8 cellular contexts compared by ENCODE assay signal in genomic region chr17:82320956-82321927, GRCh38. TPM values are rescaled to one million over a fixed set of nuclear protein-coding genes. Genes with fewer than 3 reads are reported as not detected.
DNase-seq lines count a peak whose midpoint lies in the region; ATAC-seq and TF ChIP-seq lines count a peak whose summit lies in the region.

No MANE protein-coding gene starts in this region.

- H3K9me3 ChIP-seq in Peyer's patch (no peaks in the 10 kb centered on the region), right cardiac atrium (ENCODE audit: control insufficient read depth, low read length) (no peaks in the 10 kb centered on the region)

- WGBS in right cardiac atrium = 44% methylated on average over 65 of the region's 65 CpGs

- H3K36me3 ChIP-seq in Peyer's patch = no peaks in the 10 kb centered on the region

- intact Hi-C loops in right cardiac atrium (cut with DNase I) = loop anchor here (2.0 to 10.0 kb wide), 5 partner anchors 84 to 116 kb away; no protein-coding TSS in a partner anchor

- TF ChIP-seq CTCF in GM10266 (IDR thresholded peaks at IDR 0.05; ENCODE audit: control insufficient read depth, insufficient read depth, low read depth, missing control alignments) (peak; percentile 83), Peyer's patch (IDR thresholded peaks at IDR 0.05) (peak; percentile 90 to 98 (median 94))

- H3K4me1 ChIP-seq in Peyer's patch (peaks cover 0 to 36% (median 5%) of the 10 kb centered on the region in 4 donors), right cardiac atrium (ENCODE audit: control insufficient read depth, insufficient read depth, low read length) (no peaks in the 10 kb centered on the region)

- peak overlapping the region in 1 of 4 donors; percentile 57 for H3K27ac ChIP-seq in Peyer's patch
- H3K27ac ChIP-seq in right cardiac atrium (ENCODE audit: low read length) = no peak overlapping the region

- ATAC-seq in right cardiac atrium (peak; percentile 17 to 48), GM21528 (IDR thresholded peaks at IDR 0.05; ENCODE audit: low FRiP score, unreplicated experiment) (no peak), HG03135 (IDR thresholded peaks at IDR 0.05; ENCODE audit: unreplicated experiment) (no peak)

- no peaks in the 10 kb centered on the region for H3K27me3 ChIP-seq in Peyer's patch
- no peaks in the 10 kb centered on the region for H3K27me3 ChIP-seq in right cardiac atrium (ENCODE audit: control insufficient read depth, insufficient read depth)

- no peak for TF ChIP-seq POLR2A in Peyer's patch (IDR thresholded peaks at IDR 0.05)

- H3K4me3 ChIP-seq in Peyer's patch (peak overlapping the region in 2 of 4 donors; percentile 37 to 39), right cardiac atrium (ENCODE audit: low read length) (no peak overlapping the region)

- DNase-seq in GM10266 (ENCODE audit: extremely low spot score) (peak; percentile 90), Peyer's patch (peak in 1 of 3 donors; percentile 40), activated gamma-delta T cell treated with Interleukin-2 at 50 U/mL for 16 hours (peak; percentile 59), right cardiac atrium (peak in 2 of 3 donors; percentile 73 to 78), OCI-M2 (lab: John Stamatoyannopoulos, UW; ENCODE audit: unreplicated experiment) (no peak)
- DNase-seq in stimulated activated CD4-positive, alpha-beta T cell treated with anti-CD3 and anti-CD28 coated beads, Interleukin-4, amount 100 ng/mL, for 48 hours (ENCODE audit: low read depth in 2 of 2) = peak; percentile 67 to 75

RNA-seq across cellular contexts. Expression of gene CD7, which starts 3.8 kb away (rescaled TPM):
- 10 to 100 TPM in 3 of 4 donors, not detected in 1; 11.6 to 15.4 (median 15.2) TPM for total RNA-seq in Peyer's patch
- 1 to 10 TPM in 2 of 4 donors, under 1 TPM in 2; 0.31 to 1.4 (median 0.80) TPM for total RNA-seq in right cardiac atrium
- polyA plus RNA-seq in right cardiac atrium = 0.45 TPM

RNA-seq across cellular contexts. Expression of gene SECTM1, which starts 12.3 kb away (rescaled TPM):
- total RNA-seq in Peyer's patch (100 to 1,000 TPM in 2 of 4 donors, 10 to 100 TPM in 2; 10.7 to 258 (median 94.5) TPM), right cardiac atrium (1 to 10 TPM; 2.8 to 5.7 (median 3.3) TPM)
- 2.5 TPM for polyA plus RNA-seq in right cardiac atrium

RNA-seq across cellular contexts. Expression of gene TEX19, which starts 37.8 kb away (rescaled TPM):
- total RNA-seq in Peyer's patch (not detected), right cardiac atrium (not detected)
- not detected for polyA plus RNA-seq in right cardiac atrium

RNA-seq across cellular contexts. Expression of gene CSNK1D, which starts 47.7 kb away (rescaled TPM):
- 100 to 1,000 TPM; 148 to 232 (median 215) TPM for total RNA-seq in Peyer's patch
- 10 to 100 TPM; 68.8 to 81.7 (median 77.4) TPM for total RNA-seq in right cardiac atrium
- polyA plus RNA-seq in right cardiac atrium = 61.7 TPM

RNA-seq across cellular contexts. Expression of gene UTS2R, which starts 50.3 kb away (rescaled TPM):
- not detected for total RNA-seq in Peyer's patch
- total RNA-seq in right cardiac atrium = 1 to 10 TPM; 2.3 to 7.5 (median 4.6) TPM
- 1.0 TPM for polyA plus RNA-seq in right cardiac atrium

Comparison
In these comparisons a context has a peak if more than half of its experiments do, and no peak if none do; other contexts are left out.
1. ATAC-seq: peak in right cardiac atrium (2 of 2); none in GM21528 (single experiment) and HG03135 (single experiment).